Comparison of ENCODE assay signal across 15 cellular contexts in genomic region chr2:134408386-134408785, GRCh38.
DNase-seq lines count a peak whose midpoint lies in the region; ATAC-seq and TF ChIP-seq lines count a peak whose summit lies in the region.
"Had no signal": no experiment of that assay in that cellular context is flagged by ENCODE, and none has a peak within 500 bp of the region (broad histone marks: within the 10 kb centered on the region; RNA-seq: fewer than 3 reads in every experiment).

No MANE protein-coding gene starts in this region.

- ATAC-seq in memory B cell (ENCODE audit: low read depth) (no peak), HG03565 (IDR thresholded peaks at IDR 0.05; ENCODE audit: unreplicated experiment) (no peak)
- ATAC-seq: heart right ventricle had no signal

- H3K4me1 ChIP-seq in BLaER1 treated with 17β-estradiol and CSF1 and Interleukin-3, amounts not matched to agents 10 nM and 100 nM: peaks cover 52 to 97% (median 87%) of the 10 kb centered on the region in 10 experiments
- H3K4me1 ChIP-seq in transverse colon: peaks cover 10 to 35% (median 16%) of the 10 kb centered on the region in 4 donors
- H3K4me1 ChIP-seq: psoas muscle had no signal

- peak overlapping the region in 4 of 11 experiments; percentile 1 to 56 (median 32); a peak in 7 of 22 replicates for H3K9ac ChIP-seq in BLaER1 treated with 17β-estradiol and CSF1 and Interleukin-3, amounts not matched to agents 10 nM and 100 nM

- peaks cover 0 to 86% (median 0%) of the 10 kb centered on the region in 11 experiments; a peak in 7 of 22 replicates for H4K20me1 ChIP-seq in BLaER1 treated with 17β-estradiol and CSF1 and Interleukin-3, amounts not matched to agents 10 nM and 100 nM

- in situ Hi-C loops in transverse colon (cut with MboI; ENCODE audit: low pct_ligation_motif_present in 1 of 4, low pct_unique_long_range_greater_than_20kb in 1 of 4, low sequenced_read_pairs in 3 of 4): loop anchor here in 2 of 4 donors (10.0 to 25.0 kb wide), 3 partner anchors 171 to 521 kb away; no protein-coding TSS in a partner anchor

- no peak for TF ChIP-seq CTCF in HL-60 (IDR thresholded peaks at IDR 0.05; ENCODE audit: insufficient read depth, low read length)
- no peak for TF ChIP-seq CTCF in transverse colon (IDR thresholded peaks at IDR 0.05)

- H3K27ac Mint-ChIP-seq in memory B cell: peak overlapping the region; percentile 92
- H3K27ac Mint-ChIP-seq: endodermal cell had no signal

- H3K27ac ChIP-seq in BLaER1 treated with 17β-estradiol and CSF1 and Interleukin-3, amounts not matched to agents 10 nM and 100 nM: peak overlapping the region in 9 of 11 experiments; percentile 24 to 86 (median 73); a peak in 16 of 22 replicates
- H3K27ac ChIP-seq in HL-60 (replicated peaks) (peak overlapping the region; percentile 16; the same call in 1 of the 2 replicates), transverse colon (no peak overlapping the region)
- H3K27ac ChIP-seq: psoas muscle had no signal

- no peaks in the 10 kb centered on the region for H3K9me3 Mint-ChIP-seq in memory B cell
- H3K9me3 Mint-ChIP-seq: endodermal cell had no signal

- H3K36me3 Mint-ChIP-seq in memory B cell: peaks cover 25% of the 10 kb centered on the region

- intact Hi-C loops in transverse colon (cut with DNase I; ENCODE audit: low total_unique reads): loop anchor here (10.0 kb wide), 1 partner anchor 284 kb away; no protein-coding TSS in a partner anchor

- 47 to 60% methylated on average over 2 to 3 of the region's 3 CpGs for WGBS in transverse colon (ENCODE audit: low coverage in 1 of 2), 2 donors

- peak overlapping the region; percentile 34 to 95 (median 91); a peak in 21 of 22 replicates for H3K4me2 ChIP-seq in BLaER1 treated with 17β-estradiol and CSF1 and Interleukin-3, amounts not matched to agents 10 nM and 100 nM

- no peaks in the 10 kb centered on the region for H3K27me3 Mint-ChIP-seq in memory B cell

- DNase-seq in HL-60 (ENCODE audit: low read depth in 1 of 2, low spot score in 1 of 2): no peak
- peak; percentile 60 for DNase-seq in T1000 (lab: John Stamatoyannopoulos, UW)
- no peak for DNase-seq in memory B cell (ENCODE audit: low spot score in 2 of 2)
- DNase-seq in SKM-1 (lab: John Stamatoyannopoulos, UW; ENCODE audit: unreplicated experiment): no peak
- DNase-seq in GF-D8 (lab: John Stamatoyannopoulos, UW): no peak
- no peak for DNase-seq in transverse colon
- DNase-seq: activated CD8-positive, alpha-beta memory T cell treated with anti-CD3 and anti-CD28 coated beads for 24 hours; activated gamma-delta T cell treated with Interleukin-2 at 50 U/mL for 16 hours; endodermal cell; heart right ventricle; NCI-H1694 treated with DMSO at 0.1 percent for 48 hours; NCI-H526 treated with DMSO at 0.1 percent for 48 hours; psoas muscle had no signal

- peak overlapping the region in 2 of 10 experiments; percentile 7 to 27; a peak in 1 of 20 replicates for H3K4me3 ChIP-seq in BLaER1 treated with 17β-estradiol and CSF1 and Interleukin-3, amounts not matched to agents 10 nM and 100 nM
- H3K4me3 ChIP-seq in HL-60 (replicated peaks; ENCODE audit: insufficient read depth, low read length) (no peak overlapping the region), transverse colon (no peak overlapping the region)
- H3K4me3 ChIP-seq: heart right ventricle, psoas muscle had no signal

- no peak for TF ChIP-seq POLR2A in transverse colon (IDR thresholded peaks at IDR 0.05)

- no peak overlapping the region for H3K4me3 Mint-ChIP-seq in memory B cell
- H3K4me3 Mint-ChIP-seq: endodermal cell had no signal

- peaks cover 35 to 56% (median 54%) of the 10 kb centered on the region in 11 experiments for H3K36me3 ChIP-seq in BLaER1 treated with 17β-estradiol and CSF1 and Interleukin-3, amounts not matched to agents 10 nM and 100 nM
- no peaks in the 10 kb centered on the region for H3K36me3 ChIP-seq in transverse colon

- no peaks in the 10 kb centered on the region for H3K27me3 ChIP-seq in BLaER1 treated with 17β-estradiol and CSF1 and Interleukin-3, amounts not matched to agents 10 nM and 100 nM
- H3K27me3 ChIP-seq in HL-60 (ENCODE audit: insufficient read depth, poor library complexity, severe bottlenecking) (no peaks in the 10 kb centered on the region), transverse colon (no peaks in the 10 kb centered on the region)
- H3K27me3 ChIP-seq: heart right ventricle had no signal

- peaks cover 51% of the 10 kb centered on the region for H3K4me1 Mint-ChIP-seq in memory B cell

- no peak for TF ChIP-seq EP300 in transverse colon (IDR thresholded peaks at IDR 0.05; ENCODE audit: low read depth)

- H3K9me3 ChIP-seq in BLaER1 treated with 17β-estradiol and CSF1 and Interleukin-3, amounts not matched to agents 10 nM and 100 nM (replicated peaks in 1 of 11): no peaks in the 10 kb centered on the region
- no peaks in the 10 kb centered on the region for H3K9me3 ChIP-seq in transverse colon
- H3K9me3 ChIP-seq: heart right ventricle, psoas muscle had no signal

Comparison
In these comparisons a context has a peak if more than half of its experiments do, and no peak if none do; other contexts are left out.
1. H3K27ac ChIP-seq: peak in BLaER1 treated with 17β-estradiol and CSF1 and Interleukin-3, amounts not matched to agents 10 nM and 100 nM (9 of 11) and HL-60 (single experiment); none in transverse colon (0 of 4).